ENCODE assay signal across 8 cellular contexts in the genomic region with DNA sequence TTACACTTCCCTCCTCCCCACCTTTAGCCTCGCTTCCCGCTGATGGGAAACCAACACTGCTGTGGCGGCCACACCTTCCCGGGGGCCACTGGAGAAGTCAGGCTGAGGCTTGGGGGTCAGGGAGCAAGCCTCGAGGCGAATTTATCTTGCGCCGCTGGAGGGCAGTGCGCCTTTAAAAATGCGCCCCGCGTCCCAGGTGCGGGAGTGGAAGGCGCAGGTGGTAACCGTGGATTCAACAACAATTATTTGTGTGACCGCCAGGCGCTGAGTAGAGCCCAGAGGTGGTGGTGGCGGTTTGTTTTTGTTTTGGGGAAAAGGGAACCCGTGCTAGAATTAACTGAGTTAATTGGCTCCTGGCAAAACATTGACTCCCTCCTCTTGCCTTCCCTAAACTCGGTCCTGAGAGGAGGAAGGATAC. TPM values are rescaled to one million over a fixed set of nuclear protein-coding genes. Genes with fewer than 3 reads are reported as not detected.
DNase-seq lines count a peak whose midpoint lies in the region; ATAC-seq and TF ChIP-seq lines count a peak whose summit lies in the region.

No MANE protein-coding gene starts in this region.

- H3K4me3 ChIP-seq in OCI-LY1 (ENCODE audit: low read depth, low read length, poor library complexity, severe bottlenecking): no peak overlapping the region
- no peak overlapping the region for H3K4me3 ChIP-seq in prostate gland

- intact Hi-C loops in Calu3 (cut with micrococcal nuclease; ENCODE audit: unreplicated experiment): loop anchor here (1.0 to 10.0 kb wide), 3 partner anchors 166 to 384 kb away; no protein-coding TSS in a partner anchor
- intact Hi-C loops in activated T-helper 2 cell treated with anti-CD3 and anti-CD28 coated beads, Interferon-gamma antibody, Interleukin-2, Interleukin-4, amounts not matched to agents 10 μg/mL and 5 μg/mL and 100 μg/mL, durations not matched to agents 14 hours and 24 hours and 36 hours (cut with micrococcal nuclease): loop anchor here (1.0 to 5.0 kb wide), 5 partner anchors 76 to 1749 kb away; partner anchors contain the start of gene PRDM12
- intact Hi-C loops in prostate gland (cut with DNase I): loop anchor here (5.0 kb wide), 1 partner anchor 391 kb away; no protein-coding TSS in a partner anchor

- no peak for TF ChIP-seq POLR2A in prostate gland (IDR thresholded peaks at IDR 0.05)

- DNase-seq in Calu3 (peak; percentile 73), HK-2 (ENCODE audit: unreplicated experiment) (peak; percentile 64), germinal center (ENCODE audit: low spot score) (peak; percentile 84), prostate gland (ENCODE audit: low spot score) (peak; percentile 28), GF-D8 (lab: John Stamatoyannopoulos, UW) (no peak)
- DNase-seq in activated T-helper 2 cell treated with anti-CD3 and anti-CD28 coated beads, Interferon-gamma antibody, Interleukin-2, Interleukin-4, amounts not matched to agents 10 μg/mL and 5 μg/mL and 100 μg/mL, durations not matched to agents 14 hours and 24 hours and 36 hours (ENCODE audit: low spot score): peak; percentile 66

- WGBS in prostate gland: 6% methylated on average over 20 of the region's 20 CpGs

- H3K36me3 Mint-ChIP-seq in Calu3 (ENCODE audit: insufficient read depth, unreplicated experiment): peaks cover 15% of the 10 kb centered on the region
- H3K36me3 Mint-ChIP-seq in activated T-helper 2 cell treated with anti-CD3 and anti-CD28 coated beads, Interferon-gamma antibody, Interleukin-2, Interleukin-4, amounts not matched to agents 10 μg/mL and 5 μg/mL and 100 μg/mL, durations not matched to agents 14 hours and 24 hours and 36 hours (ENCODE audit: low read depth): no peaks in the 10 kb centered on the region

- peaks cover 9% of the 10 kb centered on the region for H3K4me1 Mint-ChIP-seq in Calu3 (ENCODE audit: low read depth, unreplicated experiment)
- H3K4me1 Mint-ChIP-seq in activated T-helper 2 cell treated with anti-CD3 and anti-CD28 coated beads, Interferon-gamma antibody, Interleukin-2, Interleukin-4, amounts not matched to agents 10 μg/mL and 5 μg/mL and 100 μg/mL, durations not matched to agents 14 hours and 24 hours and 36 hours (ENCODE audit: low read depth): peaks cover 22% of the 10 kb centered on the region

- no peak overlapping the region for H3K9ac ChIP-seq in OCI-LY1 (ENCODE audit: low read length)

- H3K9me3 Mint-ChIP-seq in Calu3 (ENCODE audit: low read depth, unreplicated experiment): no peaks in the 10 kb centered on the region
- no peaks in the 10 kb centered on the region for H3K9me3 Mint-ChIP-seq in activated T-helper 2 cell treated with anti-CD3 and anti-CD28 coated beads, Interferon-gamma antibody, Interleukin-2, Interleukin-4, amounts not matched to agents 10 μg/mL and 5 μg/mL and 100 μg/mL, durations not matched to agents 14 hours and 24 hours and 36 hours

- H3K4me2 ChIP-seq in OCI-LY1 (ENCODE audit: low read length): peak overlapping the region; percentile 56; the same call in 1 of the 2 replicates

- H3K4me1 ChIP-seq in OCI-LY1 (ENCODE audit: insufficient read depth, low read length, severe bottlenecking): peaks cover 29% of the 10 kb centered on the region
- no peaks in the 10 kb centered on the region for H3K4me1 ChIP-seq in prostate gland (replicated peaks)

- BruUV-seq in Calu3 (replicated peaks; lab: Mats Ljungman, UMichigan): no TSS peak

- H2AFZ ChIP-seq in OCI-LY1 (ENCODE audit: low read length): no peak overlapping the region

- H3K9me2 ChIP-seq in OCI-LY1 (ENCODE audit: low read depth, low read length): no peaks in the 10 kb centered on the region

- TF ChIP-seq CTCF in Calu3 (IDR thresholded peaks at IDR 0.05; ENCODE audit: unreplicated experiment): peak; percentile 64
- peak; percentile 91 for TF ChIP-seq CTCF in OCI-LY1 (IDR thresholded peaks at IDR 0.05; ENCODE audit: low read length)
- peak; percentile 22 to 70 (median 64) for TF ChIP-seq CTCF in prostate gland (IDR thresholded peaks at IDR 0.05)

- H3F3A ChIP-seq in OCI-LY1 (ENCODE audit: insufficient read depth, low read length): no peaks in the 10 kb centered on the region

- ATAC-seq in HG03196 (IDR thresholded peaks at IDR 0.05; ENCODE audit: unreplicated experiment): no peak

- no peaks in the 10 kb centered on the region for H4K20me1 ChIP-seq in OCI-LY1 (ENCODE audit: insufficient read depth, low read length)

- H3K27me3 Mint-ChIP-seq in Calu3 (ENCODE audit: unreplicated experiment): peaks cover 31% of the 10 kb centered on the region
- peaks cover 56% of the 10 kb centered on the region for H3K27me3 Mint-ChIP-seq in activated T-helper 2 cell treated with anti-CD3 and anti-CD28 coated beads, Interferon-gamma antibody, Interleukin-2, Interleukin-4, amounts not matched to agents 10 μg/mL and 5 μg/mL and 100 μg/mL, durations not matched to agents 14 hours and 24 hours and 36 hours (ENCODE audit: low read depth)

- no peaks in the 10 kb centered on the region for H3K79me2 ChIP-seq in OCI-LY1 (ENCODE audit: insufficient read depth, low read length)

- CTCF ChIA-PET in Calu3 (lab: Charles Lee): no interaction called here

- H3K27me3 ChIP-seq in OCI-LY1 (ENCODE audit: insufficient read depth, low read length) (peaks cover 5% of the 10 kb centered on the region; the same call in 1 of the 2 replicates), prostate gland (replicated peaks; ENCODE audit: insufficient read depth) (peaks cover 13% of the 10 kb centered on the region)

- no peak overlapping the region for H3K27ac ChIP-seq in OCI-LY1 (ENCODE audit: low read depth, low read length, poor library complexity, severe bottlenecking)
- H3K27ac ChIP-seq in prostate gland: no peak overlapping the region

- H3K4me3 Mint-ChIP-seq in Calu3 (ENCODE audit: low read depth, unreplicated experiment): peak overlapping the region; percentile 52
- H3K4me3 Mint-ChIP-seq in activated T-helper 2 cell treated with anti-CD3 and anti-CD28 coated beads, Interferon-gamma antibody, Interleukin-2, Interleukin-4, amounts not matched to agents 10 μg/mL and 5 μg/mL and 100 μg/mL, durations not matched to agents 14 hours and 24 hours and 36 hours (ENCODE audit: low read depth): peak overlapping the region; percentile 48

- H3K36me3 ChIP-seq in OCI-LY1 (ENCODE audit: insufficient read depth, low read length) (no peaks in the 10 kb centered on the region), prostate gland (no peaks in the 10 kb centered on the region)

- no peak overlapping the region for H3K27ac Mint-ChIP-seq in Calu3 (ENCODE audit: unreplicated experiment)
- no peak overlapping the region for H3K27ac Mint-ChIP-seq in activated T-helper 2 cell treated with anti-CD3 and anti-CD28 coated beads, Interferon-gamma antibody, Interleukin-2, Interleukin-4, amounts not matched to agents 10 μg/mL and 5 μg/mL and 100 μg/mL, durations not matched to agents 14 hours and 24 hours and 36 hours

- H3K9me3 ChIP-seq in OCI-LY1 (ENCODE audit: low read length): no peaks in the 10 kb centered on the region
- H3K9me3 ChIP-seq in prostate gland: no peaks in the 10 kb centered on the region

RNA-seq across cellular contexts. Expression of gene CFAP77, which starts 1.1 kb away (rescaled TPM):
- total RNA-seq in Calu3 (2022) (not detected in 2 replicates), prostate gland (1 to 10 TPM in 1 of 2 donors, not detected in 1; 2.4 TPM)
- not detected in 2 replicates for total RNA-seq in activated T-helper 2 cell treated with anti-CD3 and anti-CD28 coated beads, Interferon-gamma antibody, Interleukin-2, Interleukin-4, amounts not matched to agents 10 μg/mL and 5 μg/mL and 100 μg/mL, durations not matched to agents 14 hours and 24 hours and 36 hours

RNA-seq across cellular contexts. Expression of gene TTF1, which starts 4.5 kb away (rescaled TPM):
- 9.7 and 10.5 TPM in 2 replicates for total RNA-seq in Calu3 (2022)
- total RNA-seq in activated T-helper 2 cell treated with anti-CD3 and anti-CD28 coated beads, Interferon-gamma antibody, Interleukin-2, Interleukin-4, amounts not matched to agents 10 μg/mL and 5 μg/mL and 100 μg/mL, durations not matched to agents 14 hours and 24 hours and 36 hours: 35.4 and 36.2 TPM in 2 replicates
- 10 to 100 TPM; 11.4 to 13.3 TPM for total RNA-seq in prostate gland

RNA-seq across cellular contexts. Expression of gene SETX, which starts 56.3 kb away (rescaled TPM):
- total RNA-seq in Calu3 (2022) (22.8 and 24.2 TPM in 2 replicates), prostate gland (10 to 100 TPM; 51.8 to 69.0 TPM)
- 49.8 and 51.0 TPM in 2 replicates for total RNA-seq in activated T-helper 2 cell treated with anti-CD3 and anti-CD28 coated beads, Interferon-gamma antibody, Interleukin-2, Interleukin-4, amounts not matched to agents 10 μg/mL and 5 μg/mL and 100 μg/mL, durations not matched to agents 14 hours and 24 hours and 36 hours
